In the genomic region with DNA sequence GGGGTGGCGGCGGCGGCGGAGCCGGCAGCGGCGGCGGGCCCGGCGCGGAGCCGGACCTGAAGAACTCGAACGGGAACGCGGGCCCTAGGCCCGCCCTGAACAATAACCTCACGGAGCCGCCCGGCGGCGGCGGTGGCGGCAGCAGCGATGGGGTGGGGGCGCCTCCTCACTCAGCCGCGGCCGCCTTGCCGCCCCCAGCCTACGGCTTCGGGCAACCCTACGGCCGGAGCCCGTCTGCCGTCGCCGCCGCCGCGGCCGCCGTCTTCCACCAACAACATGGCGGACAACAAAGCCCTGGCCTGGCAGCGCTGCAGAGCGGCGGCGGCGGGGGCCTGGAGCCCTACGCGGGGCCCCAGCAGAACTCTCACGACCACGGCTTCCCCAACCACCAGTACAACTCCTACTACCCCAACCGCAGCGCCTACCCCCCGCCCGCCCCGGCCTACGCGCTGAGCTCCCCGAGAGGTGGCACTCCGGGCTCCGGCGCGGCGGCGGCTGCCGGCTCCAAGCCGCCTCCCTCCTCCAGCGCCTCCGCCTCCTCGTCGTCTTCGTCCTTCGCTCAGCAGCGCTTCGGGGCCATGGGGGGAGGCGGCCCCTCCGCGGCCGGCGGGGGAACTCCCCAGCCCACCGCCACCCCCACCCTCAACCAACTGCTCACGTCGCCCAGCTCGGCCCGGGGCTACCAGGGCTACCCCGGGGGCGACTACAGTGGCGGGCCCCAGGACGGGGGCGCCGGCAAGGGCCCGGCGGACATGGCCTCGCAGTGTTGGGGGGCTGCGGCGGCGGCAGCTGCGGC, we compare ENCODE assay signal across 8 cellular contexts. TPM values are rescaled to one million over a fixed set of nuclear protein-coding genes. Genes with fewer than 3 reads are reported as not detected.
DNase-seq lines count a peak whose midpoint lies in the region; ATAC-seq and TF ChIP-seq lines count a peak whose summit lies in the region.

No MANE protein-coding gene starts in this region.

- ATAC-seq in T-helper 17 cell, result peak; percentile 18
- no peak for ATAC-seq in omental fat pad (ENCODE audit: low FRiP score)
- ATAC-seq in GM18517 (IDR thresholded peaks at IDR 0.05; ENCODE audit: unreplicated experiment), result no peak

- H3K4me3 ChIP-seq in astrocyte of the cerebellum (ENCODE audit: low read depth, low read length), result peak overlapping the region; percentile 72

- no peaks in the 10 kb centered on the region for H3K9me3 ChIP-seq in T-helper 17 cell (ENCODE audit: control insufficient read depth, low read length, poor library complexity, severe bottlenecking)

- H3K27me3 Mint-ChIP-seq in T-helper 17 cell, result no peaks in the 10 kb centered on the region

- no peak overlapping the region for H3K4me3 Mint-ChIP-seq in T-helper 17 cell

- no peak for TF ChIP-seq CTCF in GM20000 (IDR thresholded peaks at IDR 0.05; ENCODE audit: extremely low read depth, missing control alignments)
- TF ChIP-seq CTCF in astrocyte of the cerebellum (IDR thresholded peaks at IDR 0.05; ENCODE audit: low read depth, low read length, missing control alignments), result no peak
- no peak for TF ChIP-seq CTCF in omental fat pad (IDR thresholded peaks at IDR 0.05)

- in situ Hi-C loops in astrocyte of the cerebellum (cut with HindIII; ENCODE audit: low sequenced_read_pairs), result no loop called here

- H3K36me3 Mint-ChIP-seq in T-helper 17 cell (ENCODE audit: low read depth), result no peaks in the 10 kb centered on the region

- H3K4me1 Mint-ChIP-seq in T-helper 17 cell, result peaks cover 21% of the 10 kb centered on the region

- H3K27ac Mint-ChIP-seq in T-helper 17 cell, result no peak overlapping the region

- peak; percentile 72 for DNase-seq in GM20000 (ENCODE audit: low spot score)
- peak; percentile 56 to 70 (median 58) for DNase-seq in T-helper 17 cell
- DNase-seq in astrocyte of the cerebellum (ENCODE audit: low read depth), result no peak
- DNase-seq in kidney tubule cell (ENCODE audit: low spot score), result peak; percentile 44
- peak; percentile 66 for DNase-seq in stimulated activated CD4-positive, alpha-beta T cell treated with anti-CD3 and anti-CD28 coated beads, Interleukin-1b, Interleukin-23, amount 100 ng/mL, for 48 hours
- no peak for DNase-seq in omental fat pad (ENCODE audit: low spot score)
- DNase-seq in NCI-H187 (lab: John Stamatoyannopoulos, UW), result no peak

RNA-seq across cellular contexts. Expression of a gene that starts 1.0 kb away (rescaled TPM):
- 100 to 1,000 TPM; 134 to 136 TPM for total RNA-seq in T-helper 17 cell
- total RNA-seq in omental fat pad, result 10 to 100 TPM; 25.8 to 48.4 (median 40.6) TPM

Comparison
In these comparisons a context has a peak if more than half of its experiments do, and no peak if none do; other contexts are left out.
1. DNase-seq: peak in GM20000 (single experiment), T-helper 17 cell (3 of 3), kidney tubule cell (single experiment) and stimulated activated CD4-positive, alpha-beta T cell treated with anti-CD3 and anti-CD28 coated beads, Interleukin-1b, Interleukin-23, amount 100 ng/mL, for 48 hours (single experiment); none in astrocyte of the cerebellum (single experiment), omental fat pad (single experiment) and NCI-H187 (0 of 2).